1 cellular context compared by ENCODE assay signal in genomic region chr10:99732033-99732912, GRCh38.
TF ChIP-seq lines count a peak whose summit lies in the region.

COX15 (minus strand) TSS chr10:99732127; CDS start chr10:99732049, 78 bp downstream.
CUTC (plus strand) TSS chr10:99732234; CDS start chr10:99732349, 115 bp downstream.

TF ChIP-seq in K562, 482 proteins besides CTCF, POLR2A, EP300 and RAD21 (continued from another document and continues in another):
- TF ChIP-seq ZBTB40 (IDR thresholded peaks at IDR 0.05) (peak; percentile 92), ZBTB40 (CRISPR knock-in tag; IDR thresholded peaks at IDR 0.05) (no peak), KLF6 (CRISPR knock-in tag; IDR thresholded peaks at IDR 0.05; ENCODE audit: borderline replicate concordance) (no peak; the same call in 1 of the 2 replicates), FOXJ3 (CRISPR knock-in tag; IDR thresholded peaks at IDR 0.05) (no peak), ELK1 (CRISPR knock-in tag; IDR thresholded peaks at IDR 0.05) (no peak), EHMT2 (IDR thresholded peaks at IDR 0.05) (no peak), CBX3 (IDR thresholded peaks at IDR 0.05; ENCODE audit: borderline replicate concordance in 1 of 2, low read length in 2 of 2) (0 out of 3 replicates have a peak, but pooled peaks of 1 of the 2 experiments have one; percentile 39), ARNT (IDR thresholded peaks at IDR 0.05) (no peak), MCM5 (IDR thresholded peaks at IDR 0.05; ENCODE audit: low read depth) (no peak), PYGO2 (tag; IDR thresholded peaks at IDR 0.05) (no peak), ZNF592 (IDR thresholded peaks at IDR 0.05) (no peak), ZFX (CRISPR knock-in tag; IDR thresholded peaks at IDR 0.05) (peak; percentile 82), E2F8 (IDR thresholded peaks at IDR 0.05; ENCODE audit: low read depth, partially characterized antibody) (peak; percentile 71), HMGN3 (IDR thresholded peaks at IDR 0.05; ENCODE audit: borderline replicate concordance, extremely low read depth, insufficient read length, low read depth, low read length) (peak; percentile 52), FOXP1 (CRISPR knock-in tag; IDR thresholded peaks at IDR 0.05) (no peak), FOXA1 (IDR thresholded peaks at IDR 0.05; ENCODE audit: borderline replicate concordance) (no peak), ZBTB9 (CRISPR knock-in tag; IDR thresholded peaks at IDR 0.05) (0 out of 2 replicates have a peak, but pooled peaks have one; percentile 23), TAF1 (IDR thresholded peaks at IDR 0.05; ENCODE audit: control insufficient read depth, extremely low read depth, insufficient read depth, low read length, severe bottlenecking) (peak; percentile 85), MXD1 (CRISPR knock-in tag; IDR thresholded peaks at IDR 0.05; ENCODE audit: borderline replicate concordance, poor library complexity, severe bottlenecking) (no peak), GABPA (tag; conservative IDR thresholded peaks at IDR 0.05; ENCODE audit: low read depth) (peak; percentile 95), MEIS2 (IDR thresholded peaks at IDR 0.05; ENCODE audit: partially characterized antibody) (peak; percentile 64)
- TF ChIP-seq, protein P1, sequence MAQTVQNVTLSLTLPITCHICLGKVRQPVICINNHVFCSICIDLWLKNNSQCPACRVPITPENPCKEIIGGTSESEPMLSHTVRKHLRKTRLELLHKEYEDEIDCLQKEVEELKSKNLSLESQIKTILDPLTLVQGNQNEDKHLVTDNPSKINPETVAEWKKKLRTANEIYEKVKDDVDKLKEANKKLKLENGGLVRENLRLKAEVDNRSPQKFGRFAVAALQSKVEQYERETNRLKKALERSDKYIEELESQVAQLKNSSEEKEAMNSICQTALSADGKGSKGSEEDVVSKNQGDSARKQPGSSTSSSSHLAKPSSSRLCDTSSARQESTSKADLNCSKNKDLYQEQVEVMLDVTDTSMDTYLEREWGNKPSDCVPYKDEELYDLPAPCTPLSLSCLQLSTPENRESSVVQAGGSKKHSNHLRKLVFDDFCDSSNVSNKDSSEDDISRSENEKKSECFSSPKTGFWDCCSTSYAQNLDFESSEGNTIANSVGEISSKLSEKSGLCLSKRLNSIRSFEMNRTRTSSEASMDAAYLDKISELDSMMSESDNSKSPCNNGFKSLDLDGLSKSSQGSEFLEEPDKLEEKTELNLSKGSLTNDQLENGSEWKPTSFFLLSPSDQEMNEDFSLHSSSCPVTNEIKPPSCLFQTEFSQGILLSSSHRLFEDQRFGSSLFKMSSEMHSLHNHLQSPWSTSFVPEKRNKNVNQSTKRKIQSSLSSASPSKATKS (CRISPR knock-in tag; IDR thresholded peaks at IDR 0.05): no peak
